Comparison of ENCODE assay signal across 12 cellular contexts in the genomic region with DNA sequence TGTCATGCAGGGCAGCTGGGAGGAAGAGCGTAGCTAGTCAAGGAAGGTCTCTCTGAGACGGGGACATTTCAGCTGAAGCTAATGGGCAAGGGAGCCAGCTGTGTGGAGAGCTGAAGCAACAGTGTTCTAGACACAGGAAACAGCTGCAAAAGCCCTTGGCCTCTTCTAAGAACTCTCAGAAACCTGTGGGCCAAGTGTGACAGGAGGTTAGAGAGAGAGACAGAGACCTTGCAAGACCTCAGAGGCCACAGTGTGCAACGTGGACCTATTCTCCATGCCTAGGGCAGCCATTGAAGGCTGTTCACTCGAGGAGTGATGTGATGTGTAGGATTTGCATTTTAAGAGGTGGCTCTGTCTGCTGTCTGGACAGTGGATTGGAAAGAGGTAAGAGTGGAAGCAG. TPM values are rescaled to one million over a fixed set of nuclear protein-coding genes. Genes with fewer than 3 reads are reported as not detected.
DNase-seq lines count a peak whose midpoint lies in the region; ATAC-seq lines count a peak whose summit lies in the region.
"Had no signal": no experiment of that assay in that cellular context is flagged by ENCODE, and none has a peak within 500 bp of the region (broad histone marks: within the 10 kb centered on the region; RNA-seq: fewer than 3 reads in every experiment).

No MANE protein-coding gene starts in this region.

- no CpG with 5 or more reads among the region's 4 CpGs for WGBS in trophoblast cell (ENCODE audit: extremely low coverage, insufficient coverage, insufficient read length)

- H2BK120ac ChIP-seq in trophoblast cell (ENCODE audit: insufficient read depth, low read length, poor library complexity): no peak overlapping the region

- H4K91ac ChIP-seq in trophoblast cell (ENCODE audit: low read depth, low read length): no peak overlapping the region

- no peaks in the 10 kb centered on the region for H3K79me1 ChIP-seq in trophoblast cell (ENCODE audit: low read length)

- no peak overlapping the region for H2BK5ac ChIP-seq in trophoblast cell (ENCODE audit: low read depth, low read length, poor library complexity)

- H3K27ac ChIP-seq in trophoblast cell (ENCODE audit: low read depth, low read length): no peak overlapping the region
- H3K27ac ChIP-seq: A549 had no signal

- no peaks in the 10 kb centered on the region for H3K9me3 ChIP-seq in trophoblast cell (ENCODE audit: insufficient read depth, low read depth, low read length)
- H3K9me3 ChIP-seq: A549 had no signal

- H3K4me1 ChIP-seq in trophoblast cell (ENCODE audit: control insufficient read depth in 1 of 2, insufficient read depth in 2 of 2, low read length in 2 of 2): no peaks in the 10 kb centered on the region
- H3K4me1 ChIP-seq: A549 had no signal

- H3K27me3 ChIP-seq in trophoblast cell (ENCODE audit: insufficient read depth, low read length): no peaks in the 10 kb centered on the region

- H3K27me3 Mint-ChIP-seq in activated CD4-positive, alpha-beta T cell treated with anti-CD3 and anti-CD28 coated beads, Interleukin-2, amount 10 ng/mL, durations not matched to agents 7 days and 5 days: no peaks in the 10 kb centered on the region
- no peaks in the 10 kb centered on the region for H3K27me3 Mint-ChIP-seq in activated T-cell treated with anti-CD3 and anti-CD28 coated beads, Interleukin-2, amount 50 U/mL, for 72 hours (ENCODE audit: low read depth)

- ATAC-seq in activated T-cell treated with anti-CD3 and anti-CD28 coated beads, Interleukin-2, amount 50 U/mL, for 72 hours (replicated peaks in 1 of 2): peak; percentile 84 to 95
- ATAC-seq: A549 had no signal

- H4K12ac ChIP-seq in trophoblast cell (ENCODE audit: low read depth, low read length): no peak overlapping the region

- peak overlapping the region; percentile 1 for H3K23ac ChIP-seq in trophoblast cell (ENCODE audit: low read length)

- no peak overlapping the region for H3K18ac ChIP-seq in trophoblast cell (ENCODE audit: low read length)

- no peak overlapping the region for H4K8ac ChIP-seq in trophoblast cell (ENCODE audit: low read depth, low read length)

- peaks cover 6% of the 10 kb centered on the region for H3K9me3 Mint-ChIP-seq in activated CD4-positive, alpha-beta T cell treated with anti-CD3 and anti-CD28 coated beads, Interleukin-2, amount 10 ng/mL, durations not matched to agents 7 days and 5 days
- H3K9me3 Mint-ChIP-seq in activated T-cell treated with anti-CD3 and anti-CD28 coated beads, Interleukin-2, amount 50 U/mL, for 72 hours: peaks cover 0 to 4% of the 10 kb centered on the region in 2 donors
- H3K9me3 Mint-ChIP-seq: nephron had no signal

- H3K4me3 Mint-ChIP-seq in activated CD4-positive, alpha-beta T cell treated with anti-CD3 and anti-CD28 coated beads, Interleukin-2, amount 10 ng/mL, durations not matched to agents 7 days and 5 days: peak overlapping the region; percentile 55
- peak overlapping the region; percentile 50 to 63 for H3K4me3 Mint-ChIP-seq in activated T-cell treated with anti-CD3 and anti-CD28 coated beads, Interleukin-2, amount 50 U/mL, for 72 hours
- H3K4me3 Mint-ChIP-seq: nephron had no signal

- H3K4me2 ChIP-seq in trophoblast cell (ENCODE audit: low read length): no peak overlapping the region
- H3K4me2 ChIP-seq: A549 had no signal

- peak overlapping the region; percentile 87 for H3K27ac Mint-ChIP-seq in activated CD4-positive, alpha-beta T cell treated with anti-CD3 and anti-CD28 coated beads, Interleukin-2, amount 10 ng/mL, durations not matched to agents 7 days and 5 days
- peak overlapping the region; percentile 87 for H3K27ac Mint-ChIP-seq in activated T-cell treated with anti-CD3 and anti-CD28 coated beads, Interleukin-2, amount 50 U/mL, for 72 hours
- H3K27ac Mint-ChIP-seq: nephron had no signal

- peaks cover 40% of the 10 kb centered on the region for H3K36me3 Mint-ChIP-seq in activated CD4-positive, alpha-beta T cell treated with anti-CD3 and anti-CD28 coated beads, Interleukin-2, amount 10 ng/mL, durations not matched to agents 7 days and 5 days (ENCODE audit: low read depth)
- H3K36me3 Mint-ChIP-seq in activated T-cell treated with anti-CD3 and anti-CD28 coated beads, Interleukin-2, amount 50 U/mL, for 72 hours (ENCODE audit: insufficient read depth in 2 of 2): peaks cover 14 to 15% of the 10 kb centered on the region in 2 donors

- H3K4me3 ChIP-seq in Jurkat, Clone E6-1 (ENCODE audit: low read length): no peak overlapping the region
- no peak overlapping the region for H3K4me3 ChIP-seq in trophoblast cell (ENCODE audit: low read depth, low read length)
- H3K4me3 ChIP-seq: A549 had no signal

- H2AK5ac ChIP-seq in trophoblast cell (ENCODE audit: low read length): no peak overlapping the region

- CTCF ChIA-PET in activated CD4-positive, alpha-beta T cell treated with anti-CD3 and anti-CD28 coated beads, Interleukin-2, amount 10 ng/mL, durations not matched to agents 7 days and 5 days (lab: Charles Lee): interaction anchor here (0.6 to 0.9 kb wide), 2 partner anchors 43 to 49 kb away, joined by 3 to 4 read pairs; no protein-coding TSS in a partner anchor

- no peak overlapping the region for H2BK12ac ChIP-seq in trophoblast cell (ENCODE audit: low read length)

- no peak overlapping the region for H2AFZ ChIP-seq in trophoblast cell (ENCODE audit: insufficient read depth, low read length, poor library complexity)

- no peak overlapping the region for H3K14ac ChIP-seq in trophoblast cell (ENCODE audit: low read length)

- peaks cover 38% of the 10 kb centered on the region for H3K4me1 Mint-ChIP-seq in activated CD4-positive, alpha-beta T cell treated with anti-CD3 and anti-CD28 coated beads, Interleukin-2, amount 10 ng/mL, durations not matched to agents 7 days and 5 days
- peaks cover 36% of the 10 kb centered on the region for H3K4me1 Mint-ChIP-seq in activated T-cell treated with anti-CD3 and anti-CD28 coated beads, Interleukin-2, amount 50 U/mL, for 72 hours (ENCODE audit: low read depth)

- H3K9ac ChIP-seq in trophoblast cell (ENCODE audit: low read length): no peak overlapping the region

- H3K4ac ChIP-seq in trophoblast cell (ENCODE audit: low read depth, low read length): no peak overlapping the region

- POLR2A ChIA-PET in activated CD4-positive, alpha-beta T cell treated with anti-CD3 and anti-CD28 coated beads, Interleukin-2, amount 10 ng/mL, durations not matched to agents 7 days and 5 days (lab: Charles Lee): no interaction called here

- DNase-seq in activated CD4-positive, alpha-beta T cell treated with anti-CD3 and anti-CD28 coated beads, Interleukin-2, amount 10 ng/mL, durations not matched to agents 7 days and 5 days: peak; percentile 30
- DNase-seq in activated CD4-positive, alpha-beta T cell treated with anti-CD3 and anti-CD28 coated beads for 48 hours: no peak
- peak; percentile 35 for DNase-seq in Jurkat, Clone E6-1 (ENCODE audit: low read depth, low spot score)
- DNase-seq in activated T-cell treated with anti-CD3 and anti-CD28 coated beads, Interleukin-2, amount 50 U/mL, for 72 hours: peak; percentile 23 to 32
- no peak for DNase-seq in trophoblast cell
- no peak for DNase-seq in DMS 273 treated with DMSO at 0.1 percent for 48 hours (lab: John Stamatoyannopoulos, UW)
- DNase-seq in D341Med (ENCODE audit: low spot score): no peak
- DNase-seq in stimulated activated CD4-positive, alpha-beta T cell treated with anti-CD3 and anti-CD28 coated beads, Interleukin-12 subunit alpha, Interleukin-12 subunit beta, amount 100 ng/mL, for 4 hours: no peak
- DNase-seq: activated effector memory CD4-positive, alpha-beta T cell treated with anti-CD3 and anti-CD28 coated beads, Interleukin-2, amount 50 U/mL, for 16 hours; islet precursor cell had no signal

- no peaks in the 10 kb centered on the region for H3K79me2 ChIP-seq in trophoblast cell (ENCODE audit: control insufficient read depth, insufficient read depth, low read length, poor library complexity)

- H3K36me3 ChIP-seq in trophoblast cell (ENCODE audit: control insufficient read depth in 1 of 2, insufficient read depth in 2 of 2, low read length in 2 of 2): no peaks in the 10 kb centered on the region

RNA-seq across cellular contexts. Expression of a gene that starts 48.7 kb away (rescaled TPM):
- 10 to 100 TPM; 65.1 to 65.2 TPM for total RNA-seq in activated CD4-positive, alpha-beta T cell treated with anti-CD3 and anti-CD28 coated beads, Interleukin-2, amount 10 ng/mL, durations not matched to agents 7 days and 5 days
- polyA plus RNA-seq in Jurkat, Clone E6-1 (2012; ENCODE audit: insufficient read depth, insufficient read length): 6.9 TPM
- total RNA-seq in activated T-cell treated with anti-CD3 and anti-CD28 coated beads, Interleukin-2, amount 50 U/mL, for 72 hours: 10 to 100 TPM; 62.5 to 65.3 TPM
- polyA plus RNA-seq in trophoblast cell (2013): 8.2 and 9.3 TPM in 2 replicates

Comparison
In these comparisons a context has a peak if more than half of its experiments do, and no peak if none do; other contexts are left out.
1. DNase-seq: peak in activated CD4-positive, alpha-beta T cell treated with anti-CD3 and anti-CD28 coated beads, Interleukin-2, amount 10 ng/mL, durations not matched to agents 7 days and 5 days (single experiment), Jurkat, Clone E6-1 (single experiment) and activated T-cell treated with anti-CD3 and anti-CD28 coated beads, Interleukin-2, amount 50 U/mL, for 72 hours (2 of 2); none in activated CD4-positive, alpha-beta T cell treated with anti-CD3 and anti-CD28 coated beads for 48 hours (single experiment), trophoblast cell (0 of 2), DMS 273 treated with DMSO at 0.1 percent for 48 hours (single experiment), D341Med (single experiment) and stimulated activated CD4-positive, alpha-beta T cell treated with anti-CD3 and anti-CD28 coated beads, Interleukin-12 subunit alpha, Interleukin-12 subunit beta, amount 100 ng/mL, for 4 hours (single experiment).